In the genomic region with DNA sequence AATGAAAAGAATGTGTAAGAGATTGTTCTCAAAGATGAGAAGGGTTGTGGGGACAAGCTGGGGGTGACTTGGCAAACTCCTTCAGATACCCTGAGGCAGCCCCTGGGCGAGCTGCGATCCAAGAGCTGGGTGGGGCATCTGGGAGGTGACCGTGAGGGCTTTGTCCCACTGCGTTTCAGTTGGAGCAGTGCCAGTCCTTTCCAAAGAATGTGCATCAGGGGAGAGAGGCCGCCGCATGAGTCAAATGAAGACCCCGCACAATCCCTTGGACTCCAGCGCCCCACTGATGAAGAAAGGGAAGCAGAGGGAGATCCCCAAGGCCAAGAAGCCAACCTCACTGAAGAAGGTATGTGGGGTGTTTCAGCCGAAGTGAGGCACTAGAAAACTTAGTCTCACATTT, we compare ENCODE assay signal across 23 cellular contexts. TPM values are rescaled to one million over a fixed set of nuclear protein-coding genes. Genes with fewer than 3 reads are reported as not detected.
DNase-seq lines count a peak whose midpoint lies in the region; ATAC-seq and TF ChIP-seq lines count a peak whose summit lies in the region.
"Had no signal": no experiment of that assay in that cellular context is flagged by ENCODE, and none has a peak within 500 bp of the region (broad histone marks: within the 10 kb centered on the region; RNA-seq: fewer than 3 reads in every experiment).

No MANE protein-coding gene starts in this region.

- no peak overlapping the region for H2AFZ ChIP-seq in mammary epithelial cell (ENCODE audit: low read depth, low read length)

- H3K36me3 ChIP-seq in mammary epithelial cell (ENCODE audit: insufficient read depth, low read length) = peaks cover 5% of the 10 kb centered on the region

- H3K4me3 Mint-ChIP-seq in MCF 10A (ENCODE audit: unreplicated experiment) = no peak overlapping the region
- H3K4me3 Mint-ChIP-seq: CD14-positive monocyte; CD4-positive, alpha-beta memory T cell; CD4-positive, CD25-positive, alpha-beta regulatory T cell; CD8-positive, alpha-beta memory T cell had no signal

- H3K27ac ChIP-seq in mammary epithelial cell (ENCODE audit: insufficient read depth, low read depth, low read length) = no peak overlapping the region
- H3K27ac ChIP-seq: BLaER1 had no signal

- H3K4me2 ChIP-seq in mammary epithelial cell (ENCODE audit: insufficient read depth, low read depth, low read length) = no peak overlapping the region
- H3K4me2 ChIP-seq: BLaER1 had no signal

- H3K79me2 ChIP-seq in mammary epithelial cell (ENCODE audit: insufficient read depth, low read length) = peaks cover 7% of the 10 kb centered on the region

- 78% methylated on average over 8 of the region's 9 CpGs for whole genome bisulfite sequencing in mammary epithelial cell (ENCODE audit: low coverage, missing lambda C conversion rate)

- H3K4me1 Mint-ChIP-seq in MCF 10A (ENCODE audit: insufficient read depth, unreplicated experiment) = no peaks in the 10 kb centered on the region

- H3K27me3 ChIP-seq in mammary epithelial cell (ENCODE audit: insufficient read depth, low read length) = no peaks in the 10 kb centered on the region
- H3K27me3 ChIP-seq: BE2C, BLaER1 had no signal

- H3K36me3 Mint-ChIP-seq in MCF 10A (ENCODE audit: insufficient read depth, unreplicated experiment) = peaks cover 90% of the 10 kb centered on the region

- in situ Hi-C loops in mammary epithelial cell (cut with MboI; ENCODE audit: low sequenced_read_pairs in 2 of 2) = no loop called here

- intact Hi-C loops in MCF 10A (cut with micrococcal nuclease) (no loop called here), mammary epithelial cell (cut with micrococcal nuclease) (no loop called here)

- no peaks in the 10 kb centered on the region for H3K4me1 ChIP-seq in mammary epithelial cell (ENCODE audit: insufficient read depth, low read length)
- H3K4me1 ChIP-seq: BE2C, BLaER1 had no signal

- no peaks in the 10 kb centered on the region for H4K20me1 ChIP-seq in mammary epithelial cell (ENCODE audit: insufficient read depth, low read length)

- TF ChIP-seq CTCF in MCF 10A (IDR thresholded peaks at IDR 0.05; ENCODE audit: unreplicated experiment) (no peak), mammary epithelial cell (conservative IDR thresholded peaks at IDR 0.05 in 1 of 2, IDR thresholded peaks at IDR 0.05 in 1 of 2; ENCODE audit: extremely low read depth in 1 of 2, insufficient read depth in 1 of 2, low read depth in 1 of 2, low read length in 2 of 2) (no peak)

- no peak for DNase-seq in MCF 10A (ENCODE audit: unreplicated experiment)
- DNase-seq in mammary epithelial cell = no peak
- DNase-seq in left lobe of liver (ENCODE audit: low spot score) = peak; percentile 41
- no peak for DNase-seq in germinal center (ENCODE audit: low spot score)
- DNase-seq: 8988T; ACHN; BE2C; C1 segment of cervical spinal cord; CD4-positive, alpha-beta memory T cell; CD4-positive, CD25-positive, alpha-beta regulatory T cell; CD8-positive, alpha-beta memory T cell; COR-L47; DMS 273 treated with DMSO at 0.1 percent for 48 hours; DMS153; DMS53; DMS79; DND-41; EL; GDM1 had no signal

- H3K9me3 Mint-ChIP-seq in MCF 10A (ENCODE audit: unreplicated experiment) = no peaks in the 10 kb centered on the region
- H3K9me3 Mint-ChIP-seq: CD8-positive, alpha-beta memory T cell had no signal

- no peak for ATAC-seq in left lobe of liver
- ATAC-seq in GM19467 (IDR thresholded peaks at IDR 0.05; ENCODE audit: unreplicated experiment) = no peak
- ATAC-seq: GM12878 had no signal

- dilution Hi-C loops in mammary epithelial cell (cut with HindIII; ENCODE audit: low sequenced_read_pairs) = no loop called here

- H3K27ac Mint-ChIP-seq in MCF 10A (ENCODE audit: low read depth, unreplicated experiment) = peak overlapping the region; percentile 51
- H3K27ac Mint-ChIP-seq: CD4-positive, CD25-positive, alpha-beta regulatory T cell had no signal

- POLR2A ChIA-PET in MCF 10A (lab: Yijun Ruan, JAX) = interaction anchor here (0.6 kb wide), 1 partner anchor 196 kb away, joined by 3 read pairs; no protein-coding TSS in a partner anchor

- no peaks in the 10 kb centered on the region for H3K27me3 Mint-ChIP-seq in MCF 10A (ENCODE audit: insufficient read depth, unreplicated experiment)
- H3K27me3 Mint-ChIP-seq: CD4-positive, alpha-beta memory T cell; CD4-positive, CD25-positive, alpha-beta regulatory T cell; CD8-positive, alpha-beta memory T cell had no signal

- no peak overlapping the region for H3K9ac ChIP-seq in mammary epithelial cell (ENCODE audit: insufficient read depth, low read length)
- H3K9ac ChIP-seq: BLaER1 had no signal

- CTCF ChIA-PET in MCF 10A (lab: Yijun Ruan, JAX) (interaction anchor here (0.6 kb wide), 1 partner anchor 202 kb away, joined by 3 read pairs; no protein-coding TSS in a partner anchor), mammary epithelial cell (lab: Charles Lee; ENCODE audit: low non-redundant PET) (no interaction called here)

- H3K4me3 ChIP-seq in mammary epithelial cell (replicated peaks in 1 of 3; ENCODE audit: insufficient read depth in 1 of 3, low read depth in 2 of 3, low read length in 3 of 3) = no peak overlapping the region
- H3K4me3 ChIP-seq: BLaER1, GM12878 had no signal

- H3K9me3 ChIP-seq in mammary epithelial cell (replicated peaks; ENCODE audit: insufficient read depth, low read length) = no peaks in the 10 kb centered on the region
- H3K9me3 ChIP-seq: BE2C, BLaER1 had no signal

- BruUV-seq in MCF 10A (replicated peaks; lab: Mats Ljungman, UMichigan) = no TSS peak
- no TSS peak for BruUV-seq in mammary epithelial cell (replicated peaks; lab: Mats Ljungman, UMichigan)

RNA-seq across cellular contexts. Expression of gene SECISBP2, which starts 28.4 kb away (rescaled TPM):
- total RNA-seq in MCF 10A (2022) (36.4 and 38.9 TPM in 2 replicates), mammary epithelial cell (10 to 100 TPM; 24.5 to 26.5 TPM), left lobe of liver (19.1 TPM)
- 12.8 TPM for polyA plus RNA-seq in mammary epithelial cell
- 10.3 TPM for polyA minus RNA-seq in mammary epithelial cell

RNA-seq across cellular contexts. Expression of gene CKS2, which starts 35.7 kb away (rescaled TPM):
- total RNA-seq in MCF 10A (2022) (82.2 and 90.4 TPM in 2 replicates), mammary epithelial cell (100 to 1,000 TPM in 1 of 2 donors, 10 to 100 TPM in 1; 15.0 to 101 TPM), left lobe of liver (4.4 TPM)
- 329 TPM for polyA plus RNA-seq in mammary epithelial cell
- 23.7 TPM for polyA minus RNA-seq in mammary epithelial cell
